ENCODE assay signal across 1 cellular context in the genomic region with DNA sequence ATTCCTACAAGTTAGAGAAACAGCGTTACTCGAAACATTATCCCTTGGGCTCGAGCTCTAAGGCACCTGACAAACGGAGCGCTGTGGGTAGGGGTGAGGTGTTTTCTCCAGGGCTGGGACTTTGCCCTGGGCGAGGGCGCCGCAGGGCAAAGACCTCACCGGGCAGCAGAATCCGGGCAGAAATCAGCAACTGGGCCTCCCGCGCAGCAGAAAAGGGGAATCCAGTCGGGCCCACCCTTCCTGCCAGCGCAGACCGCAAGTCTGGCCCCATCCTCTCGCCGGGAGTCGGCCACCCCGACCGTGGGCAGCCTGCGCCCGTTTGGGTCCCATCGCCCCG.
TF ChIP-seq lines count a peak whose summit lies in the region.

No MANE protein-coding gene starts in this region.

TF ChIP-seq in WTC11, 78 proteins besides CTCF, POLR2A, EP300 and RAD21 (continued from another document):
- TF ChIP-seq, protein P1, sequence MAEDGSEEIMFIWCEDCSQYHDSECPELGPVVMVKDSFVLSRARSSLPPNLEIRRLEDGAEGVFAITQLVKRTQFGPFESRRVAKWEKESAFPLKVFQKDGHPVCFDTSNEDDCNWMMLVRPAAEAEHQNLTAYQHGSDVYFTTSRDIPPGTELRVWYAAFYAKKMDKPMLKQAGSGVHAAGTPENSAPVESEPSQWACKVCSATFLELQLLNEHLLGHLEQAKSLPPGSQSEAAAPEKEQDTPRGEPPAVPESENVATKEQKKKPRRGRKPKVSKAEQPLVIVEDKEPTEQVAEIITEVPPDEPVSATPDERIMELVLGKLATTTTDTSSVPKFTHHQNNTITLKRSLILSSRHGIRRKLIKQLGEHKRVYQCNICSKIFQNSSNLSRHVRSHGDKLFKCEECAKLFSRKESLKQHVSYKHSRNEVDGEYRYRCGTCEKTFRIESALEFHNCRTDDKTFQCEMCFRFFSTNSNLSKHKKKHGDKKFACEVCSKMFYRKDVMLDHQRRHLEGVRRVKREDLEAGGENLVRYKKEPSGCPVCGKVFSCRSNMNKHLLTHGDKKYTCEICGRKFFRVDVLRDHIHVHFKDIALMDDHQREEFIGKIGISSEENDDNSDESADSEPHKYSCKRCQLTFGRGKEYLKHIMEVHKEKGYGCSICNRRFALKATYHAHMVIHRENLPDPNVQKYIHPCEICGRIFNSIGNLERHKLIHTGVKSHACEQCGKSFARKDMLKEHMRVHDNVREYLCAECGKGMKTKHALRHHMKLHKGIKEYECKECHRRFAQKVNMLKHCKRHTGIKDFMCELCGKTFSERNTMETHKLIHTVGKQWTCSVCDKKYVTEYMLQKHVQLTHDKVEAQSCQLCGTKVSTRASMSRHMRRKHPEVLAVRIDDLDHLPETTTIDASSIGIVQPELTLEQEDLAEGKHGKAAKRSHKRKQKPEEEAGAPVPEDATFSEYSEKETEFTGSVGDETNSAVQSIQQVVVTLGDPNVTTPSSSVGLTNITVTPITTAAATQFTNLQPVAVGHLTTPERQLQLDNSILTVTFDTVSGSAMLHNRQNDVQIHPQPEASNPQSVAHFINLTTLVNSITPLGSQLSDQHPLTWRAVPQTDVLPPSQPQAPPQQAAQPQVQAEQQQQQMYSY (CRISPR knock-in tag; IDR thresholded peaks at IDR 0.05) = no peak
